ENCODE assay signal across 1 cellular context in the genomic region with DNA sequence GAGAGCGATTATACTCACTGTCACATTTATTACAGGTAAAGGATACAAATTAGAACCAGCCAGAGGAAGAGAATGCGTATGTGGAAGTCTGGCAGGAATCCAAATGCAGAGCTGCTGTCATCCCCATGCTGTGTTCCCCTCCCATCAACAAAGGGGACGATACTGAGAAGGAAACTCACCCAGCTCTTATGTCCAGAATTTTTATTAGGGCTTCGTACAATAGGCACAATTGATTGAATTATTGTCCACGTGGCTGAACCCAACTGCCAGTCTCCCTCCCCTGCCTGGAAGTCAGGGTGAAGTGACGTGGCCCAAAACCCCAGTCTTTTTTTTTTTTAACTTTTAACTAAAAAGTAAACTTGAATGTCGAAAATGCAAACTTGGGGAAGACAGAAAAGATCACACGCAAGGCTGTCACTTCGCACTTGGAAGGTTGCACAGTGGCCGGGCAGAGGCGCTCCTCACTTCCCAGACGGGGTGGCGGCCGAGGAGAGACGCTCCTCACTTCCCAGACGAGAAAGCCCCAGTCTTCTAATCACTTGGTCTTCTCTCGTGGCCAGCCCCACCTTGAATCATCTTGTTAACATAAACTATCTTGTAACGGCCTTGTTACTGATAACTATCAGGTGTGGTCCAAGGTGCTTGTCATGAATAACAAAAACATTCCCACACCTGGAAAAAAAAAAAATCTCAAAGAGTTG.
TF ChIP-seq lines count a peak whose summit lies in the region.

No MANE protein-coding gene starts in this region.

TF ChIP-seq in HepG2, 621 proteins besides CTCF, POLR2A, EP300 and RAD21 (continued from another document and continues in another):
- TF ChIP-seq AGO1 (IDR thresholded peaks at IDR 0.05; ENCODE audit: low read depth, low read length, poor library complexity, severe bottlenecking) (no peak), ISL2 (CRISPR knock-in tag; IDR thresholded peaks at IDR 0.05) (0 out of 2 replicates have a peak, but pooled peaks have one; percentile 22), RARA (CRISPR knock-in tag; IDR thresholded peaks at IDR 0.05) (0 out of 2 replicates have a peak, but pooled peaks have one; percentile 10), ZFP36L1 (CRISPR knock-in tag; IDR thresholded peaks at IDR 0.05) (0 out of 2 replicates have a peak, but pooled peaks have one; percentile 54), ZNF468 (CRISPR knock-in tag; IDR thresholded peaks at IDR 0.05) (no peak), ZMAT3 (CRISPR knock-in tag; conservative IDR thresholded peaks at IDR 0.05) (0 out of 2 replicates have a peak, but pooled peaks have one; percentile 40), CC2D1A (CRISPR knock-in tag; IDR thresholded peaks at IDR 0.05) (0 out of 2 replicates have a peak, but pooled peaks have one; percentile 38), ZNF629 (CRISPR knock-in tag; conservative IDR thresholded peaks at IDR 0.05) (no peak), PHF21A (CRISPR knock-in tag; IDR thresholded peaks at IDR 0.05) (0 out of 2 replicates have a peak, but pooled peaks have one; percentile 21), ARNTL (CRISPR knock-in tag; IDR thresholded peaks at IDR 0.05) (peak; percentile 17; the same call in 1 of the 2 replicates), NFE2L2 (IDR thresholded peaks at IDR 0.05; ENCODE audit: low read length) (no peak), EED (CRISPR knock-in tag; IDR thresholded peaks at IDR 0.05) (no peak), ZNF367 (CRISPR knock-in tag; IDR thresholded peaks at IDR 0.05; ENCODE audit: borderline replicate concordance) (no peak), SOX6 (IDR thresholded peaks at IDR 0.05) (no peak), SOX6 (CRISPR knock-in tag; IDR thresholded peaks at IDR 0.05) (0 out of 2 replicates have a peak, but pooled peaks have one; percentile 21), LCORL (IDR thresholded peaks at IDR 0.05) (no peak), LCORL (CRISPR knock-in tag; IDR thresholded peaks at IDR 0.05) (no peak), NR3C1 (CRISPR knock-in tag; IDR thresholded peaks at IDR 0.05) (no peak), GLI4 (CRISPR knock-in tag; IDR thresholded peaks at IDR 0.05; ENCODE audit: borderline replicate concordance) (no peak), ZNF792 (CRISPR knock-in tag; IDR thresholded peaks at IDR 0.05) (0 out of 2 replicates have a peak, but pooled peaks have one; percentile 5), ZFX (CRISPR knock-in tag; IDR thresholded peaks at IDR 0.05; ENCODE audit: low read depth) (0 out of 2 replicates have a peak, but pooled peaks have one; percentile 26), TBX2 (CRISPR knock-in tag; IDR thresholded peaks at IDR 0.05; ENCODE audit: borderline replicate concordance) (0 out of 2 replicates have a peak, but pooled peaks have one; percentile 1), ZNF225 (CRISPR knock-in tag; IDR thresholded peaks at IDR 0.05) (0 out of 2 replicates have a peak, but pooled peaks have one; percentile 39)
- TF ChIP-seq, protein P1, sequence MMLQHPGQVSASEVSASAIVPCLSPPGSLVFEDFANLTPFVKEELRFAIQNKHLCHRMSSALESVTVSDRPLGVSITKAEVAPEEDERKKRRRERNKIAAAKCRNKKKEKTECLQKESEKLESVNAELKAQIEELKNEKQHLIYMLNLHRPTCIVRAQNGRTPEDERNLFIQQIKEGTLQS (CRISPR knock-in tag; IDR thresholded peaks at IDR 0.05) = no peak
- TF ChIP-seq, protein P2, sequence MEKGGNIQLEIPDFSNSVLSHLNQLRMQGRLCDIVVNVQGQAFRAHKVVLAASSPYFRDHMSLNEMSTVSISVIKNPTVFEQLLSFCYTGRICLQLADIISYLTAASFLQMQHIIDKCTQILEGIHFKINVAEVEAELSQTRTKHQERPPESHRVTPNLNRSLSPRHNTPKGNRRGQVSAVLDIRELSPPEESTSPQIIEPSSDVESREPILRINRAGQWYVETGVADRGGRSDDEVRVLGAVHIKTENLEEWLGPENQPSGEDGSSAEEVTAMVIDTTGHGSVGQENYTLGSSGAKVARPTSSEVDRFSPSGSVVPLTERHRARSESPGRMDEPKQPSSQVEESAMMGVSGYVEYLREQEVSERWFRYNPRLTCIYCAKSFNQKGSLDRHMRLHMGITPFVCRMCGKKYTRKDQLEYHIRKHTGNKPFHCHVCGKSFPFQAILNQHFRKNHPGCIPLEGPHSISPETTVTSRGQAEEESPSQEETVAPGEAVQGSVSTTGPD (CRISPR knock-in tag; IDR thresholded peaks at IDR 0.05) = no peak
- TF ChIP-seq, protein P3, sequence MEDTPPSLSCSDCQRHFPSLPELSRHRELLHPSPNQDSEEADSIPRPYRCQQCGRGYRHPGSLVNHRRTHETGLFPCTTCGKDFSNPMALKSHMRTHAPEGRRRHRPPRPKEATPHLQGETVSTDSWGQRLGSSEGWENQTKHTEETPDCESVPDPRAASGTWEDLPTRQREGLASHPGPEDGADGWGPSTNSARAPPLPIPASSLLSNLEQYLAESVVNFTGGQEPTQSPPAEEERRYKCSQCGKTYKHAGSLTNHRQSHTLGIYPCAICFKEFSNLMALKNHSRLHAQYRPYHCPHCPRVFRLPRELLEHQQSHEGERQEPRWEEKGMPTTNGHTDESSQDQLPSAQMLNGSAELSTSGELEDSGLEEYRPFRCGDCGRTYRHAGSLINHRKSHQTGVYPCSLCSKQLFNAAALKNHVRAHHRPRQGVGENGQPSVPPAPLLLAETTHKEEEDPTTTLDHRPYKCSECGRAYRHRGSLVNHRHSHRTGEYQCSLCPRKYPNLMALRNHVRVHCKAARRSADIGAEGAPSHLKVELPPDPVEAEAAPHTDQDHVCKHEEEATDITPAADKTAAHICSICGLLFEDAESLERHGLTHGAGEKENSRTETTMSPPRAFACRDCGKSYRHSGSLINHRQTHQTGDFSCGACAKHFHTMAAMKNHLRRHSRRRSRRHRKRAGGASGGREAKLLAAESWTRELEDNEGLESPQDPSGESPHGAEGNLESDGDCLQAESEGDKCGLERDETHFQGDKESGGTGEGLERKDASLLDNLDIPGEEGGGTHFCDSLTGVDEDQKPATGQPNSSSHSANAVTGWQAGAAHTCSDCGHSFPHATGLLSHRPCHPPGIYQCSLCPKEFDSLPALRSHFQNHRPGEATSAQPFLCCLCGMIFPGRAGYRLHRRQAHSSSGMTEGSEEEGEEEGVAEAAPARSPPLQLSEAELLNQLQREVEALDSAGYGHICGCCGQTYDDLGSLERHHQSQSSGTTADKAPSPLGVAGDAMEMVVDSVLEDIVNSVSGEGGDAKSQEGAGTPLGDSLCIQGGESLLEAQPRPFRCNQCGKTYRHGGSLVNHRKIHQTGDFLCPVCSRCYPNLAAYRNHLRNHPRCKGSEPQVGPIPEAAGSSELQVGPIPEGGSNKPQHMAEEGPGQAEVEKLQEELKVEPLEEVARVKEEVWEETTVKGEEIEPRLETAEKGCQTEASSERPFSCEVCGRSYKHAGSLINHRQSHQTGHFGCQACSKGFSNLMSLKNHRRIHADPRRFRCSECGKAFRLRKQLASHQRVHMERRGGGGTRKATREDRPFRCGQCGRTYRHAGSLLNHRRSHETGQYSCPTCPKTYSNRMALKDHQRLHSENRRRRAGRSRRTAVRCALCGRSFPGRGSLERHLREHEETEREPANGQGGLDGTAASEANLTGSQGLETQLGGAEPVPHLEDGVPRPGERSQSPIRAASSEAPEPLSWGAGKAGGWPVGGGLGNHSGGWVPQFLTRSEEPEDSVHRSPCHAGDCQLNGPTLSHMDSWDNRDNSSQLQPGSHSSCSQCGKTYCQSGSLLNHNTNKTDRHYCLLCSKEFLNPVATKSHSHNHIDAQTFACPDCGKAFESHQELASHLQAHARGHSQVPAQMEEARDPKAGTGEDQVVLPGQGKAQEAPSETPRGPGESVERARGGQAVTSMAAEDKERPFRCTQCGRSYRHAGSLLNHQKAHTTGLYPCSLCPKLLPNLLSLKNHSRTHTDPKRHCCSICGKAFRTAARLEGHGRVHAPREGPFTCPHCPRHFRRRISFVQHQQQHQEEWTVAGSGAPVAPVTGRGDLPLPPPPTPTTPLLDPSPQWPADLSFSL (CRISPR knock-in tag; IDR thresholded peaks at IDR 0.05) = 0 out of 2 replicates have a peak, but pooled peaks have one; percentile 8
- TF ChIP-seq, protein P4, sequence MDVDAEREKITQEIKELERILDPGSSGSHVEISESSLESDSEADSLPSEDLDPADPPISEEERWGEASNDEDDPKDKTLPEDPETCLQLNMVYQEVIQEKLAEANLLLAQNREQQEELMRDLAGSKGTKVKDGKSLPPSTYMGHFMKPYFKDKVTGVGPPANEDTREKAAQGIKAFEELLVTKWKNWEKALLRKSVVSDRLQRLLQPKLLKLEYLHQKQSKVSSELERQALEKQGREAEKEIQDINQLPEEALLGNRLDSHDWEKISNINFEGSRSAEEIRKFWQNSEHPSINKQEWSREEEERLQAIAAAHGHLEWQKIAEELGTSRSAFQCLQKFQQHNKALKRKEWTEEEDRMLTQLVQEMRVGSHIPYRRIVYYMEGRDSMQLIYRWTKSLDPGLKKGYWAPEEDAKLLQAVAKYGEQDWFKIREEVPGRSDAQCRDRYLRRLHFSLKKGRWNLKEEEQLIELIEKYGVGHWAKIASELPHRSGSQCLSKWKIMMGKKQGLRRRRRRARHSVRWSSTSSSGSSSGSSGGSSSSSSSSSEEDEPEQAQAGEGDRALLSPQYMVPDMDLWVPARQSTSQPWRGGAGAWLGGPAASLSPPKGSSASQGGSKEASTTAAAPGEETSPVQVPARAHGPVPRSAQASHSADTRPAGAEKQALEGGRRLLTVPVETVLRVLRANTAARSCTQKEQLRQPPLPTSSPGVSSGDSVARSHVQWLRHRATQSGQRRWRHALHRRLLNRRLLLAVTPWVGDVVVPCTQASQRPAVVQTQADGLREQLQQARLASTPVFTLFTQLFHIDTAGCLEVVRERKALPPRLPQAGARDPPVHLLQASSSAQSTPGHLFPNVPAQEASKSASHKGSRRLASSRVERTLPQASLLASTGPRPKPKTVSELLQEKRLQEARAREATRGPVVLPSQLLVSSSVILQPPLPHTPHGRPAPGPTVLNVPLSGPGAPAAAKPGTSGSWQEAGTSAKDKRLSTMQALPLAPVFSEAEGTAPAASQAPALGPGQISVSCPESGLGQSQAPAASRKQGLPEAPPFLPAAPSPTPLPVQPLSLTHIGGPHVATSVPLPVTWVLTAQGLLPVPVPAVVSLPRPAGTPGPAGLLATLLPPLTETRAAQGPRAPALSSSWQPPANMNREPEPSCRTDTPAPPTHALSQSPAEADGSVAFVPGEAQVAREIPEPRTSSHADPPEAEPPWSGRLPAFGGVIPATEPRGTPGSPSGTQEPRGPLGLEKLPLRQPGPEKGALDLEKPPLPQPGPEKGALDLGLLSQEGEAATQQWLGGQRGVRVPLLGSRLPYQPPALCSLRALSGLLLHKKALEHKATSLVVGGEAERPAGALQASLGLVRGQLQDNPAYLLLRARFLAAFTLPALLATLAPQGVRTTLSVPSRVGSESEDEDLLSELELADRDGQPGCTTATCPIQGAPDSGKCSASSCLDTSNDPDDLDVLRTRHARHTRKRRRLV (CRISPR knock-in tag; IDR thresholded peaks at IDR 0.05) = 0 out of 2 replicates have a peak, but pooled peaks have one; percentile 43
- TF ChIP-seq, protein P5, sequence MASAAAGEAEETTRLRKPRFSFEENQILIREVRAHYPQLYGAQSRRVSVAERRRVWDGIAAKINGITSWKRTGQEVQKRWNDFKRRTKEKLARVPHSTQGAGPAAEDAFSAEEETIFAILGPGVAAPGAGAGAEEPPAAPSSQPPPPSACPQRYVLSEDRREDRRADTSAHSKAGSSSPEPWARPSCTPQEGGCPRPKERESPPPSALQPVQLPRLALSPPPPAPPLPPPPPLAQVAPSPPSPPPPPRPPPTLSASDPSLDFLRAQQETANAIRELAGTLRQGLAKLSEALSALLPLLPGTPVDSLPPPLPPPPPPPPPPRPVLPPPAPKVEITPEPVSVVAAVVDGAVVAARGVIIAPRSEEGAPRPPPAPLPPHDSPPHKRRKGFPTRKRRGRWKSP (CRISPR knock-in tag; IDR thresholded peaks at IDR 0.05) = 0 out of 2 replicates have a peak, but pooled peaks have one; percentile 36
- TF ChIP-seq, protein P6, sequence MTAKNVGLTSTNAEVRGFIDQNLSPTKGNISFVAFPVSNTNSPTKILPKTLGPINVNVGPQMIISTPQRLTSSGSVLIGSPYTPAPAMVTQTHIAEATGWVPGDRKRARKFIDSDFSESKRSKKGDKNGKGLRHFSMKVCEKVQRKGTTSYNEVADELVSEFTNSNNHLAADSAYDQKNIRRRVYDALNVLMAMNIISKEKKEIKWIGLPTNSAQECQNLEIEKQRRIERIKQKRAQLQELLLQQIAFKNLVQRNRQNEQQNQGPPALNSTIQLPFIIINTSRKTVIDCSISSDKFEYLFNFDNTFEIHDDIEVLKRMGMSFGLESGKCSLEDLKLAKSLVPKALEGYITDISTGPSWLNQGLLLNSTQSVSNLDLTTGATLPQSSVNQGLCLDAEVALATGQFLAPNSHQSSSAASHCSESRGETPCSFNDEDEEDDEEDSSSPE (CRISPR knock-in tag; IDR thresholded peaks at IDR 0.05) = peak; percentile 34; the same call in 1 of the 2 replicates
- TF ChIP-seq, protein P7, sequence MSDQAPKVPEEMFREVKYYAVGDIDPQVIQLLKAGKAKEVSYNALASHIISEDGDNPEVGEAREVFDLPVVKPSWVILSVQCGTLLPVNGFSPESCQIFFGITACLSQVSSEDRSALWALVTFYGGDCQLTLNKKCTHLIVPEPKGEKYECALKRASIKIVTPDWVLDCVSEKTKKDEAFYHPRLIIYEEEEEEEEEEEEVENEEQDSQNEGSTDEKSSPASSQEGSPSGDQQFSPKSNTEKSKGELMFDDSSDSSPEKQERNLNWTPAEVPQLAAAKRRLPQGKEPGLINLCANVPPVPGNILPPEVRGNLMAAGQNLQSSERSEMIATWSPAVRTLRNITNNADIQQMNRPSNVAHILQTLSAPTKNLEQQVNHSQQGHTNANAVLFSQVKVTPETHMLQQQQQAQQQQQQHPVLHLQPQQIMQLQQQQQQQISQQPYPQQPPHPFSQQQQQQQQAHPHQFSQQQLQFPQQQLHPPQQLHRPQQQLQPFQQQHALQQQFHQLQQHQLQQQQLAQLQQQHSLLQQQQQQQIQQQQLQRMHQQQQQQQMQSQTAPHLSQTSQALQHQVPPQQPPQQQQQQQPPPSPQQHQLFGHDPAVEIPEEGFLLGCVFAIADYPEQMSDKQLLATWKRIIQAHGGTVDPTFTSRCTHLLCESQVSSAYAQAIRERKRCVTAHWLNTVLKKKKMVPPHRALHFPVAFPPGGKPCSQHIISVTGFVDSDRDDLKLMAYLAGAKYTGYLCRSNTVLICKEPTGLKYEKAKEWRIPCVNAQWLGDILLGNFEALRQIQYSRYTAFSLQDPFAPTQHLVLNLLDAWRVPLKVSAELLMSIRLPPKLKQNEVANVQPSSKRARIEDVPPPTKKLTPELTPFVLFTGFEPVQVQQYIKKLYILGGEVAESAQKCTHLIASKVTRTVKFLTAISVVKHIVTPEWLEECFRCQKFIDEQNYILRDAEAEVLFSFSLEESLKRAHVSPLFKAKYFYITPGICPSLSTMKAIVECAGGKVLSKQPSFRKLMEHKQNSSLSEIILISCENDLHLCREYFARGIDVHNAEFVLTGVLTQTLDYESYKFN (CRISPR knock-in tag; conservative IDR thresholded peaks at IDR 0.05) = 0 out of 2 replicates have a peak, but pooled peaks have one; percentile 36
- TF ChIP-seq, protein P8, sequence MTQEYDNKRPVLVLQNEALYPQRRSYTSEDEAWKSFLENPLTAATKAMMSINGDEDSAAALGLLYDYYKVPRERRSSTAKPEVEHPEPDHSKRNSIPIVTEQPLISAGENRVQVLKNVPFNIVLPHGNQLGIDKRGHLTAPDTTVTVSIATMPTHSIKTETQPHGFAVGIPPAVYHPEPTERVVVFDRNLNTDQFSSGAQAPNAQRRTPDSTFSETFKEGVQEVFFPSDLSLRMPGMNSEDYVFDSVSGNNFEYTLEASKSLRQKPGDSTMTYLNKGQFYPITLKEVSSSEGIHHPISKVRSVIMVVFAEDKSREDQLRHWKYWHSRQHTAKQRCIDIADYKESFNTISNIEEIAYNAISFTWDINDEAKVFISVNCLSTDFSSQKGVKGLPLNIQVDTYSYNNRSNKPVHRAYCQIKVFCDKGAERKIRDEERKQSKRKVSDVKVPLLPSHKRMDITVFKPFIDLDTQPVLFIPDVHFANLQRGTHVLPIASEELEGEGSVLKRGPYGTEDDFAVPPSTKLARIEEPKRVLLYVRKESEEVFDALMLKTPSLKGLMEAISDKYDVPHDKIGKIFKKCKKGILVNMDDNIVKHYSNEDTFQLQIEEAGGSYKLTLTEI (CRISPR knock-in tag; conservative IDR thresholded peaks at IDR 0.05) = no peak
